8 cellular contexts compared by ENCODE assay signal in genomic region chr2:221574231-221574570, GRCh38. TPM values are rescaled to one million over a fixed set of nuclear protein-coding genes. Genes with fewer than 3 reads are reported as not detected.
A peak's percentile ranks its signal among the peaks of the same experiment; 100 is the strongest.
DNase-seq lines count a peak whose midpoint lies in the region; ATAC-seq and TF ChIP-seq lines count a peak whose summit lies in the region.

No MANE protein-coding gene starts in this region.

- peaks cover 22% of the 10 kb centered on the region for H3K79me2 ChIP-seq in neural cell (replicated peaks; ENCODE audit: insufficient read depth, low read length)

- no peaks in the 10 kb centered on the region for H4K20me1 ChIP-seq in neural cell (ENCODE audit: insufficient read depth)

- no peak for TF ChIP-seq EP300 in neural cell (conservative IDR thresholded peaks at IDR 0.05; ENCODE audit: poor library complexity, severe bottlenecking)

- TF ChIP-seq CTCF in AG09309 (IDR thresholded peaks at IDR 0.05; ENCODE audit: control insufficient read depth, insufficient read depth, low read depth, low read length, missing control alignments), result no peak
- TF ChIP-seq CTCF in neural cell (IDR thresholded peaks at IDR 0.05; ENCODE audit: poor library complexity, severe bottlenecking), result no peak
- TF ChIP-seq CTCF in GM20000 (IDR thresholded peaks at IDR 0.05; ENCODE audit: extremely low read depth, missing control alignments), result no peak

- DNase-seq in AG09309 (ENCODE audit: low read depth) (no peak), GM20000 (ENCODE audit: low spot score) (no peak)

- no peaks in the 10 kb centered on the region for H3K4me1 ChIP-seq in ectodermal cell (ENCODE audit: control insufficient read depth, insufficient read depth, low read length)

- no peak overlapping the region for H2AFZ ChIP-seq in neural cell (ENCODE audit: low read depth, low read length)

- WGBS in ectodermal cell, 2 experiments, result 24 to 36% methylated on average over 6 to 7 of the region's 7 CpGs

- H3K27ac ChIP-seq in ectodermal cell (ENCODE audit: insufficient read depth, low read depth, low read length, poor library complexity, severe bottlenecking) (no peak overlapping the region), neural cell (ENCODE audit: low read length) (peak overlapping the region; percentile 39)

- peak overlapping the region; percentile 80 for H3K4me2 ChIP-seq in neural cell (ENCODE audit: low read length)

- no peak for ATAC-seq in HG03521 (IDR thresholded peaks at IDR 0.05; ENCODE audit: unreplicated experiment)
- no peak for ATAC-seq in HG03469 (IDR thresholded peaks at IDR 0.05; ENCODE audit: unreplicated experiment)
- ATAC-seq in HG03175 (IDR thresholded peaks at IDR 0.05; ENCODE audit: unreplicated experiment), result no peak

- H3K27me3 ChIP-seq in ectodermal cell (ENCODE audit: control insufficient read depth, insufficient read depth, low read length, poor library complexity, severe bottlenecking) (peaks cover 8% of the 10 kb centered on the region), neural cell (ENCODE audit: insufficient read depth, low read depth, low read length) (no peaks in the 10 kb centered on the region)

- no peaks in the 10 kb centered on the region for H3K36me3 ChIP-seq in ectodermal cell (ENCODE audit: control insufficient read depth, insufficient read depth, low read length)
- H3K36me3 ChIP-seq in neural cell (ENCODE audit: insufficient read depth, low read length), result no peaks in the 10 kb centered on the region

- H3K4me3 ChIP-seq in AG09309 (ENCODE audit: control insufficient read depth, low read depth, low read length), result peak overlapping the region; percentile 64
- H3K4me3 ChIP-seq in ectodermal cell (ENCODE audit: insufficient read depth, low read depth, low read length), result peak overlapping the region; percentile 96
- peak overlapping the region; percentile 90 for H3K4me3 ChIP-seq in neural cell (ENCODE audit: low read length)

- H3K9ac ChIP-seq in neural cell (ENCODE audit: low read length), result peak overlapping the region; percentile 75

- H3F3A ChIP-seq in neural cell (ENCODE audit: insufficient read depth, low read length, poor library complexity, severe bottlenecking), result no peaks in the 10 kb centered on the region

- H3K4me1 Mint-ChIP-seq in IgD-negative memory B cell, result peaks cover 16 to 21% (median 20%) of the 10 kb centered on the region in 3 donors

- H3K27ac Mint-ChIP-seq in IgD-negative memory B cell, result peak overlapping the region in 2 of 3 donors; percentile 74 to 89

- H3K4me3 Mint-ChIP-seq in IgD-negative memory B cell, result peak overlapping the region; percentile 93 to 96 (median 95)

- H3K27me3 Mint-ChIP-seq in IgD-negative memory B cell, result peaks cover 30% of the 10 kb centered on the region

- no peaks in the 10 kb centered on the region for H3K9me3 ChIP-seq in ectodermal cell (ENCODE audit: control insufficient read depth, low read length)
- H3K9me3 ChIP-seq in neural cell (ENCODE audit: low read length), result no peaks in the 10 kb centered on the region

- peaks cover 0 to 1% (median 0%) of the 10 kb centered on the region in 3 donors for H3K9me3 Mint-ChIP-seq in IgD-negative memory B cell

- no peak for TF ChIP-seq RAD21 in neural cell (conservative IDR thresholded peaks at IDR 0.05)

- H3K9me2 ChIP-seq in neural cell (ENCODE audit: insufficient read depth, low read length), result no peaks in the 10 kb centered on the region

- no peaks in the 10 kb centered on the region for H3K36me3 Mint-ChIP-seq in IgD-negative memory B cell

TF ChIP-seq in neural cell, 6 proteins besides CTCF, POLR2A, EP300 and RAD21:
- no peak for TF ChIP-seq EZH2 (IDR thresholded peaks at IDR 0.05; ENCODE audit: borderline replicate concordance, insufficient read depth, low read length, poor library complexity, severe bottlenecking)
- peak; percentile 1 for TF ChIP-seq MXI1 (conservative IDR thresholded peaks at IDR 0.05; ENCODE audit: poor library complexity, severe bottlenecking)

RNA-seq across cellular contexts. Expression of gene EPHA4, which starts 2.1 kb away (rescaled TPM):
- 29.3 TPM for polyA plus RNA-seq in IgD-negative memory B cell
- 204 TPM for polyA plus RNA-seq in ectodermal cell (2013, experiment 1 of 4)
- 249 TPM for polyA plus RNA-seq in ectodermal cell (2013, experiment 2 of 4)
- 149 TPM for polyA plus RNA-seq in ectodermal cell (2013, experiment 3 of 4)
- 183 TPM for polyA plus RNA-seq in ectodermal cell (2013, experiment 4 of 4)
- 71.1 and 99.5 TPM in 2 replicates for polyA plus RNA-seq in neural cell
- 129 and 157 TPM in 2 replicates for polyA minus RNA-seq in neural cell
